ENCODE assay signal across 1 cellular context in the genomic region with DNA sequence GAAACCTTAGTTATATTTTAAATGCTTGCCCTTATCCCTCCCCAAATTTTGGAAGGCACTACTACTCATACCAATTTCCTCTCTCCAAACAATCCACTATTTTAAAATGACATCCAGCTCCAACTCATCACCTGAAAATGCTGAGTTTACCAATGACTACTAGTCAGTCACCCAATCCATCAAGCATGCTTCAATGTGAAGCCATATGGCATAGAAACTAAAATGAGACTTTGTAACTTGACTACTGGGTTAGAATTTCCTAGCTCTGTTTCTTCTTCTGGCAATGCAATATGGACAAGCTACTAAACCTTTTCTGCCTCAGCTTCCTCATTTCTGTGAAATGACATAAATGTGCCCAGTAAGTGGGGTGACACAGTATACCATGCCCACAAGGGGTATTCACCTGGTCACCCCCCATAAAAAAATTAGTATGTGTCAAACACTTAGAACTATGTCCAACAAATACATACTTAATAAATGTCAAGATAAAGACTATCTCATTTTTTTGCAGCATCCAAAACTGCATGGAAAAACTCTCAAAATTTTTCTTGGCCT.
TF ChIP-seq lines count a peak whose summit lies in the region.

No MANE protein-coding gene starts in this region.

TF ChIP-seq in SK-N-SH treated with all-trans-retinoic acid at 6 μM for 48 hours, 23 proteins besides CTCF, POLR2A, EP300 and RAD21 (continued from another document):
- TF ChIP-seq, protein P1, sequence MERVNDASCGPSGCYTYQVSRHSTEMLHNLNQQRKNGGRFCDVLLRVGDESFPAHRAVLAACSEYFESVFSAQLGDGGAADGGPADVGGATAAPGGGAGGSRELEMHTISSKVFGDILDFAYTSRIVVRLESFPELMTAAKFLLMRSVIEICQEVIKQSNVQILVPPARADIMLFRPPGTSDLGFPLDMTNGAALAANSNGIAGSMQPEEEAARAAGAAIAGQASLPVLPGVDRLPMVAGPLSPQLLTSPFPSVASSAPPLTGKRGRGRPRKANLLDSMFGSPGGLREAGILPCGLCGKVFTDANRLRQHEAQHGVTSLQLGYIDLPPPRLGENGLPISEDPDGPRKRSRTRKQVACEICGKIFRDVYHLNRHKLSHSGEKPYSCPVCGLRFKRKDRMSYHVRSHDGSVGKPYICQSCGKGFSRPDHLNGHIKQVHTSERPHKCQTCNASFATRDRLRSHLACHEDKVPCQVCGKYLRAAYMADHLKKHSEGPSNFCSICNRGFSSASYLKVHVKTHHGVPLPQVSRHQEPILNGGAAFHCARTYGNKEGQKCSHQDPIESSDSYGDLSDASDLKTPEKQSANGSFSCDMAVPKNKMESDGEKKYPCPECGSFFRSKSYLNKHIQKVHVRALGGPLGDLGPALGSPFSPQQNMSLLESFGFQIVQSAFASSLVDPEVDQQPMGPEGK (CRISPR knock-in tag; IDR thresholded peaks at IDR 0.05; ENCODE audit: borderline replicate concordance), result no peak
- TF ChIP-seq, protein P2, sequence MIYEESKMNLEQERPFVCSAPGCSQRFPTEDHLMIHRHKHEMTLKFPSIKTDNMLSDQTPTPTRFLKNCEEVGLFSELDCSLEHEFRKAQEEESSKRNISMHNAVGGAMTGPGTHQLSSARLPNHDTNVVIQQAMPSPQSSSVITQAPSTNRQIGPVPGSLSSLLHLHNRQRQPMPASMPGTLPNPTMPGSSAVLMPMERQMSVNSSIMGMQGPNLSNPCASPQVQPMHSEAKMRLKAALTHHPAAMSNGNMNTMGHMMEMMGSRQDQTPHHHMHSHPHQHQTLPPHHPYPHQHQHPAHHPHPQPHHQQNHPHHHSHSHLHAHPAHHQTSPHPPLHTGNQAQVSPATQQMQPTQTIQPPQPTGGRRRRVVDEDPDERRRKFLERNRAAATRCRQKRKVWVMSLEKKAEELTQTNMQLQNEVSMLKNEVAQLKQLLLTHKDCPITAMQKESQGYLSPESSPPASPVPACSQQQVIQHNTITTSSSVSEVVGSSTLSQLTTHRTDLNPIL (CRISPR knock-in tag; IDR thresholded peaks at IDR 0.05; ENCODE audit: low read depth), result no peak
- no peak for TF ChIP-seq RARB (CRISPR knock-in tag; IDR thresholded peaks at IDR 0.05)
